Comparison of ENCODE assay signal across 24 cellular contexts in genomic region chr4:80367737-80368136, GRCh38. TPM values are rescaled to one million over a fixed set of nuclear protein-coding genes. Genes with fewer than 3 reads are reported as not detected.
DNase-seq lines count a peak whose midpoint lies in the region; ATAC-seq and TF ChIP-seq lines count a peak whose summit lies in the region.
"Had no signal": no experiment of that assay in that cellular context is flagged by ENCODE, and none has a peak within 500 bp of the region (broad histone marks: within the 10 kb centered on the region; RNA-seq: fewer than 3 reads in every experiment).

No MANE protein-coding gene starts in this region.

- DNase-seq in EH (ENCODE audit: low read depth) (peak; percentile 62), HT1080 (ENCODE audit: low read depth) (peak; percentile 42), choroid plexus epithelial cell (ENCODE audit: low read depth) (peak; percentile 1), kidney tubule cell (ENCODE audit: low spot score) (peak; percentile 41), mucosa of descending colon (no peak), NCI-H1105 (lab: John Stamatoyannopoulos, UW) (no peak)
- no peak for DNase-seq in naive thymus-derived CD4-positive, alpha-beta T cell
- DNase-seq: activated CD8-positive, alpha-beta memory T cell treated with anti-CD3 and anti-CD28 coated beads, Interleukin-2, amount 50 U/mL, for 4 hours; brain microvascular endothelial cell; CD4-positive, alpha-beta memory T cell; DND-41; MM.1S; NCI-H748 treated with DMSO at 0.1 percent for 48 hours; SJCRH30; small intestine; stimulated activated naive CD4-positive, alpha-beta T cell treated with Interleukin-2 at 50 U/mL for 16 hours; T-helper 17 cell; thyroid gland had no signal

- no peak overlapping the region for H3K27ac Mint-ChIP-seq in naive thymus-derived CD4-positive, alpha-beta T cell
- H3K27ac Mint-ChIP-seq: CD4-positive, alpha-beta memory T cell; nephron; progenitor cell of endocrine pancreas; T-helper 17 cell had no signal

- intact Hi-C loops in mucosa of descending colon (cut with DNase I, micrococcal nuclease), result loop anchor here (5.0 to 10.0 kb wide), 3 partner anchors 625 to 667 kb away; partner anchors contain the start of gene BMP3 (in 2 of the 2)
- intact Hi-C loops in naive thymus-derived CD4-positive, alpha-beta T cell (cut with micrococcal nuclease), result loop anchor here (5.0 to 10.0 kb wide), 5 partner anchors 225 to 435 kb away; no protein-coding TSS in a partner anchor

- H3K27me3 Mint-ChIP-seq in naive thymus-derived CD4-positive, alpha-beta T cell, result peaks cover 0 to 3% (median 0%) of the 10 kb centered on the region in 5 donors

- CTCF ChIA-PET in naive thymus-derived CD4-positive, alpha-beta T cell (lab: Charles Lee), result interaction anchor here (0.7 to 1.4 kb wide), 6 partner anchors 92 to 672 kb away, joined by 3 to 4 read pairs (median 3); no protein-coding TSS in a partner anchor

- POLR2A ChIA-PET in naive thymus-derived CD4-positive, alpha-beta T cell (lab: Charles Lee), result interaction anchor here (0.6 kb wide), 1 partner anchor 64 kb away, joined by 3 read pairs; no protein-coding TSS in a partner anchor

- peaks cover 0 to 21% (median 8%) of the 10 kb centered on the region in 7 donors for H3K4me1 Mint-ChIP-seq in naive thymus-derived CD4-positive, alpha-beta T cell

- H3K9me3 Mint-ChIP-seq in naive thymus-derived CD4-positive, alpha-beta T cell, result peaks cover 0 to 37% (median 13%) of the 10 kb centered on the region in 11 donors

- H3K4me3 ChIP-seq in choroid plexus epithelial cell (ENCODE audit: low read depth, low read length) (no peak overlapping the region), mucosa of descending colon (no peak overlapping the region)
- no peak overlapping the region for H3K4me3 ChIP-seq in naive thymus-derived CD4-positive, alpha-beta T cell (ENCODE audit: low read length)
- H3K4me3 ChIP-seq: SJCRH30, thyroid gland had no signal

- H3K27ac ChIP-seq in naive thymus-derived CD4-positive, alpha-beta T cell (ENCODE audit: low read depth, low read length), result no peak overlapping the region
- H3K27ac ChIP-seq: brain microvascular endothelial cell, SJCRH30, thyroid gland had no signal

- no peaks in the 10 kb centered on the region for H3K27me3 ChIP-seq in naive thymus-derived CD4-positive, alpha-beta T cell (ENCODE audit: control insufficient read depth in 2 of 2, insufficient read depth in 2 of 2, low read length in 2 of 2)
- H3K27me3 ChIP-seq: brain microvascular endothelial cell, SJCRH30, thyroid gland had no signal

- H3K36me3 ChIP-seq in mucosa of descending colon (ENCODE audit: low read depth), result no peaks in the 10 kb centered on the region
- no peaks in the 10 kb centered on the region for H3K36me3 ChIP-seq in naive thymus-derived CD4-positive, alpha-beta T cell (ENCODE audit: control insufficient read depth in 2 of 3, insufficient read depth in 3 of 3, low read length in 3 of 3)
- H3K36me3 ChIP-seq: brain microvascular endothelial cell, SJCRH30, thyroid gland had no signal

- H3K4me3 Mint-ChIP-seq in naive thymus-derived CD4-positive, alpha-beta T cell, result no peak overlapping the region
- H3K4me3 Mint-ChIP-seq: CD4-positive, alpha-beta memory T cell; nephron; T-helper 17 cell had no signal

- H3K36me3 Mint-ChIP-seq in naive thymus-derived CD4-positive, alpha-beta T cell, result peaks cover 0 to 19% (median 14%) of the 10 kb centered on the region in 5 donors

- ATAC-seq in mucosa of descending colon (no peak), HG02870 (IDR thresholded peaks at IDR 0.05; ENCODE audit: unreplicated experiment) (no peak)
- no peak for ATAC-seq in naive thymus-derived CD4-positive, alpha-beta T cell
- ATAC-seq: HCT116, left lobe of liver, T-helper 17 cell had no signal

- H3K4me1 ChIP-seq in mucosa of descending colon (ENCODE audit: low read depth), result no peaks in the 10 kb centered on the region
- H3K4me1 ChIP-seq in naive thymus-derived CD4-positive, alpha-beta T cell (ENCODE audit: control insufficient read depth in 2 of 2, insufficient read depth in 2 of 2, low read length in 2 of 2), result peaks cover 0 to 4% of the 10 kb centered on the region in 2 donors
- H3K4me1 ChIP-seq: SJCRH30, thyroid gland had no signal

- H3K9me3 ChIP-seq in mucosa of descending colon, result no peaks in the 10 kb centered on the region
- H3K9me3 ChIP-seq in naive thymus-derived CD4-positive, alpha-beta T cell (ENCODE audit: control insufficient read depth in 2 of 3, low read length in 3 of 3), result peaks cover 0 to 12% (median 0%) of the 10 kb centered on the region in 3 experiments
- H3K9me3 ChIP-seq: SJCRH30, thyroid gland had no signal

- TF ChIP-seq CTCF in choroid plexus epithelial cell (conservative IDR thresholded peaks at IDR 0.05; ENCODE audit: low read depth, low read length) (no peak), mucosa of descending colon (IDR thresholded peaks at IDR 0.05) (no peak)

RNA-seq across cellular contexts. Expression of gene CFAP299, which starts 32.2 kb away (rescaled TPM):
- 0.68 TPM in 1 of 2 replicates, not detected in the other for total RNA-seq in HT1080 (2014; rRNA removed; shearing (Covaris generic))
- 1.1 TPM in 1 of 2 replicates, not detected in the other for polyA plus RNA-seq in HT1080 (2015; cell fraction: cytosol; rRNA removed)
- polyA plus RNA-seq in HT1080 (2015; cell fraction: nucleus; rRNA removed), result 0.05 and 0.22 TPM in 2 replicates
- total RNA-seq in mucosa of descending colon, result not detected
- total RNA-seq in naive thymus-derived CD4-positive, alpha-beta T cell, result not detected
- polyA plus RNA-seq in naive thymus-derived CD4-positive, alpha-beta T cell, result not detected
- total RNA-seq: CD4-positive, alpha-beta memory T cell; glomerular endothelial cell; left lobe of liver; SJCRH30; T-helper 17 cell had no signal
- polyA plus RNA-seq: CD4-positive, alpha-beta memory T cell; small intestine had no signal

Comparison
In these comparisons a context has a peak if more than half of its experiments do, and no peak if none do; other contexts are left out.
1. DNase-seq: peak in EH (single experiment), HT1080 (single experiment), choroid plexus epithelial cell (single experiment) and kidney tubule cell (single experiment); none in mucosa of descending colon (0 of 3), naive thymus-derived CD4-positive, alpha-beta T cell (0 of 9) and NCI-H1105 (single experiment).